27 cellular contexts compared by ENCODE assay signal in genomic region chr3:5520237-5520636, GRCh38.
A peak's percentile ranks its signal among the peaks of the same experiment; 100 is the strongest.
DNase-seq lines count a peak whose midpoint lies in the region; ATAC-seq, FAIRE-seq and TF ChIP-seq lines count a peak whose summit lies in the region.
"Had no signal": no experiment of that assay in that cellular context is flagged by ENCODE, and none has a peak within 500 bp of the region (broad histone marks: within the 10 kb centered on the region; RNA-seq: fewer than 3 reads in every experiment).

No MANE protein-coding gene starts in this region.

- no peak for TF ChIP-seq EP300 in K562 (IDR thresholded peaks at IDR 0.05; ENCODE audit: low read length)

- H3K4me2 ChIP-seq in K562 (ENCODE audit: insufficient read depth, low read length): no peak overlapping the region
- H3K4me2 ChIP-seq in OCI-LY7 (ENCODE audit: low read length): no peak overlapping the region
- H3K4me2 ChIP-seq: PC-9 had no signal

- DNase-seq in D721Med (ENCODE audit: insufficient read length, low spot score) (no peak), NCI-H69 (lab: John Stamatoyannopoulos, UW) (peak; percentile 51), K562 (ENCODE audit: extremely low read depth in 1 of 4, low spot score in 3 of 4) (peak; percentile 71 to 83 (median 76)), SHP77 treated with DMSO at 0.1 percent for 48 hours (lab: John Stamatoyannopoulos, UW) (no peak), OCI-LY7 (ENCODE audit: low spot score) (no peak), NCI-H1105 treated with DMSO at 0.1 percent for 48 hours (lab: John Stamatoyannopoulos, UW) (no peak), GM20000 (ENCODE audit: low spot score) (no peak)
- DNase-seq: CD4-positive, CD25-positive, alpha-beta regulatory T cell; DND-41; H9; KBM-7; NCI-H1092 treated with DMSO at 0.1 percent for 48 hours; NCI-H146; NCI-H2029; NCI-H2227 treated with DMSO at 0.1 percent for 48 hours; NCI-H510A treated with DMSO at 0.1 percent for 48 hours; NCI-H774; PC-9; SIG-M5; T-helper 1 cell had no signal

- POLR2A ChIA-PET in K562 (lab: Yijun Ruan, JAX) (no interaction called here), OCI-LY7 (lab: Charles Lee) (no interaction called here)

- ATAC-seq in HG02798 (IDR thresholded peaks at IDR 0.05; ENCODE audit: poor library complexity, unreplicated experiment) (peak; percentile 49), K562 (peak; percentile 100)
- ATAC-seq: HepG2, SK-N-SH treated with all-trans-retinoic acid at 6 μM for 48 hours had no signal

- no peaks in the 10 kb centered on the region for H3K9me2 ChIP-seq in OCI-LY7 (ENCODE audit: insufficient read depth, low read length)

- no peaks in the 10 kb centered on the region for H3K27me3 ChIP-seq in K562 (ENCODE audit: control insufficient read depth in 2 of 2, insufficient read depth in 2 of 2, low read length in 2 of 2)

- H3K27ac ChIP-seq in K562 (ENCODE audit: extremely low read depth, low read depth, low read length): no peak overlapping the region
- H3K27ac ChIP-seq in OCI-LY7 (ENCODE audit: low read depth, low read length, poor library complexity, severe bottlenecking): no peak overlapping the region
- H3K27ac ChIP-seq: PC-9, RWPE1 had no signal

- FAIRE-seq in D721Med (lab: Jason Lieb, UNC): peak; percentile 41
- peak; percentile 83 for FAIRE-seq in K562 (lab: Jason Lieb, UNC)
- FAIRE-seq: GM18507, HepG2, TTC549 had no signal

- H3K36me3 ChIP-seq in K562 (ENCODE audit: control insufficient read depth, insufficient read depth, low read length) (no peaks in the 10 kb centered on the region), OCI-LY7 (ENCODE audit: insufficient read depth, low read length) (no peaks in the 10 kb centered on the region)

- no peaks in the 10 kb centered on the region for H3K9me1 ChIP-seq in K562 (ENCODE audit: control insufficient read depth, insufficient read depth, low read length)

- TF ChIP-seq POLR2A in K562 (conservative IDR thresholded peaks at IDR 0.05): no peak

- no peak overlapping the region for H3K4me3 ChIP-seq in K562
- no peak overlapping the region for H3K4me3 ChIP-seq in OCI-LY7 (ENCODE audit: low read depth, low read length, poor library complexity, severe bottlenecking)
- H3K4me3 ChIP-seq: PC-9 had no signal

- in situ Hi-C loops in K562 (cut with MboI): no loop called here

- peak in 1 of 2 experiments; percentile 57; a peak in 3 of 4 replicates for TF ChIP-seq RAD21 in K562 (CRISPR knock-in tag; conservative IDR thresholded peaks at IDR 0.05 in 1 of 2, IDR thresholded peaks at IDR 0.05 in 1 of 2)

- H3K4me1 ChIP-seq in K562 (replicated peaks in 1 of 2; ENCODE audit: control insufficient read depth in 2 of 2, insufficient read depth in 2 of 2, low read length in 2 of 2): no peaks in the 10 kb centered on the region; a peak in 2 of 5 replicates
- H3K4me1 ChIP-seq in OCI-LY7 (ENCODE audit: insufficient read depth, low read length, poor library complexity, severe bottlenecking): no peaks in the 10 kb centered on the region
- H3K4me1 ChIP-seq: Caco-2 had no signal

- H2AFZ ChIP-seq in K562 (ENCODE audit: low read depth, low read length) (peak overlapping the region; percentile 70), OCI-LY7 (ENCODE audit: low read length) (no peak overlapping the region)
- H2AFZ ChIP-seq: PC-9 had no signal

- intact Hi-C loops in K562 (cut with micrococcal nuclease): loop anchor here (5.0 kb wide), 1 partner anchor 192 kb away; no protein-coding TSS in a partner anchor
- intact Hi-C loops in OCI-LY7 (cut with micrococcal nuclease; ENCODE audit: unreplicated experiment): no loop called here

- H4K20me1 ChIP-seq in K562 (replicated peaks; ENCODE audit: control insufficient read depth, insufficient read depth, low read length): no peaks in the 10 kb centered on the region
- H4K20me1 ChIP-seq in OCI-LY7 (ENCODE audit: insufficient read depth, low read length): no peaks in the 10 kb centered on the region

- CTCF ChIA-PET in K562 (lab: Yijun Ruan, JAX; ENCODE audit: low intra/inter-chr PET ratio): no interaction called here
- CTCF ChIA-PET in OCI-LY7 (lab: Charles Lee; ENCODE audit: unreplicated experiment): no interaction called here

- H3K9me3 ChIP-seq in K562 (replicated peaks; ENCODE audit: control insufficient read depth, insufficient read depth, low read depth, low read length) (no peaks in the 10 kb centered on the region), OCI-LY7 (ENCODE audit: low read length) (no peaks in the 10 kb centered on the region)
- H3K9me3 ChIP-seq: Caco-2 had no signal

- H3K79me2 ChIP-seq in K562 (ENCODE audit: control insufficient read depth, insufficient read depth, low read length) (no peaks in the 10 kb centered on the region), OCI-LY7 (ENCODE audit: insufficient read depth, low read depth, low read length) (no peaks in the 10 kb centered on the region)

- 30% methylated on average over 5 of the region's 5 CpGs for WGBS in K562 (ENCODE audit: insufficient coverage, low coverage, missing lambda C conversion rate)

- no peak overlapping the region for H3K9ac ChIP-seq in K562 (ENCODE audit: insufficient read depth in 1 of 2, low read depth in 2 of 2, low read length in 2 of 2)

- BruUV-seq in K562 (replicated peaks; lab: Mats Ljungman, UMichigan) (no TSS peak), OCI-LY7 (replicated peaks; lab: Mats Ljungman, UMichigan) (no TSS peak)

- no peak for TF ChIP-seq CTCF in D721Med (IDR thresholded peaks at IDR 0.05; ENCODE audit: insufficient read depth, missing control alignments)
- TF ChIP-seq CTCF in K562 (IDR thresholded peaks at IDR 0.05 in 2 of 3, conservative IDR thresholded peaks at IDR 0.05 in 1 of 3; ENCODE audit: insufficient read depth in 2 of 3, low read depth in 1 of 3, low read length in 3 of 3): peak in 1 of 3 experiments; percentile 45; a peak in 2 of 6 replicates
- no peak for TF ChIP-seq CTCF in OCI-LY7 (conservative IDR thresholded peaks at IDR 0.05; ENCODE audit: low read length)
- TF ChIP-seq CTCF in GM20000 (IDR thresholded peaks at IDR 0.05; ENCODE audit: extremely low read depth, missing control alignments): no peak

TF ChIP-seq in K562, 482 proteins besides CTCF, POLR2A, EP300 and RAD21 (continues in another document):
- TF ChIP-seq JUND (IDR thresholded peaks at IDR 0.05; ENCODE audit: borderline replicate concordance, low read depth, low read length) (peak; percentile 83), JUND (tag; IDR thresholded peaks at IDR 0.05; ENCODE audit: borderline replicate concordance, low read depth, low read length) (peak; percentile 84; the same call in 2 of the 3 replicates), KHSRP (IDR thresholded peaks at IDR 0.05) (no peak), CREM (IDR thresholded peaks at IDR 0.05; ENCODE audit: low read depth) (peak; percentile 76), ZNF780A (CRISPR knock-in tag; IDR thresholded peaks at IDR 0.05) (no peak), L3MBTL2 (IDR thresholded peaks at IDR 0.05) (peak; percentile 47; the same call in 1 of the 2 replicates), ZNF12 (CRISPR knock-in tag; IDR thresholded peaks at IDR 0.05) (no peak), ETV6 (IDR thresholded peaks at IDR 0.05; ENCODE audit: borderline replicate concordance in 1 of 2, low read depth in 2 of 2, low read length in 1 of 2) (no peak), ETV6 (CRISPR knock-in tag; IDR thresholded peaks at IDR 0.05; ENCODE audit: borderline replicate concordance) (no peak), PHF8 (IDR thresholded peaks at IDR 0.05; ENCODE audit: borderline replicate concordance, low read length) (no peak), PKNOX1 (IDR thresholded peaks at IDR 0.05) (peak; percentile 86), PYGO2 (tag; IDR thresholded peaks at IDR 0.05) (no peak), ZNF76 (CRISPR knock-in tag; IDR thresholded peaks at IDR 0.05; ENCODE audit: borderline replicate concordance) (no peak), CTBP1 (IDR thresholded peaks at IDR 0.05; ENCODE audit: borderline replicate concordance) (peak; percentile 59; the same call in 1 of the 2 replicates)
- TF ChIP-seq, protein P1, sequence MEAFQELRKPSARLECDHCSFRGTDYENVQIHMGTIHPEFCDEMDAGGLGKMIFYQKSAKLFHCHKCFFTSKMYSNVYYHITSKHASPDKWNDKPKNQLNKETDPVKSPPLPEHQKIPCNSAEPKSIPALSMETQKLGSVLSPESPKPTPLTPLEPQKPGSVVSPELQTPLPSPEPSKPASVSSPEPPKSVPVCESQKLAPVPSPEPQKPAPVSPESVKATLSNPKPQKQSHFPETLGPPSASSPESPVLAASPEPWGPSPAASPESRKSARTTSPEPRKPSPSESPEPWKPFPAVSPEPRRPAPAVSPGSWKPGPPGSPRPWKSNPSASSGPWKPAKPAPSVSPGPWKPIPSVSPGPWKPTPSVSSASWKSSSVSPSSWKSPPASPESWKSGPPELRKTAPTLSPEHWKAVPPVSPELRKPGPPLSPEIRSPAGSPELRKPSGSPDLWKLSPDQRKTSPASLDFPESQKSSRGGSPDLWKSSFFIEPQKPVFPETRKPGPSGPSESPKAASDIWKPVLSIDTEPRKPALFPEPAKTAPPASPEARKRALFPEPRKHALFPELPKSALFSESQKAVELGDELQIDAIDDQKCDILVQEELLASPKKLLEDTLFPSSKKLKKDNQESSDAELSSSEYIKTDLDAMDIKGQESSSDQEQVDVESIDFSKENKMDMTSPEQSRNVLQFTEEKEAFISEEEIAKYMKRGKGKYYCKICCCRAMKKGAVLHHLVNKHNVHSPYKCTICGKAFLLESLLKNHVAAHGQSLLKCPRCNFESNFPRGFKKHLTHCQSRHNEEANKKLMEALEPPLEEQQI (IDR thresholded peaks at IDR 0.05): peak; percentile 91
- TF ChIP-seq, protein P2, sequence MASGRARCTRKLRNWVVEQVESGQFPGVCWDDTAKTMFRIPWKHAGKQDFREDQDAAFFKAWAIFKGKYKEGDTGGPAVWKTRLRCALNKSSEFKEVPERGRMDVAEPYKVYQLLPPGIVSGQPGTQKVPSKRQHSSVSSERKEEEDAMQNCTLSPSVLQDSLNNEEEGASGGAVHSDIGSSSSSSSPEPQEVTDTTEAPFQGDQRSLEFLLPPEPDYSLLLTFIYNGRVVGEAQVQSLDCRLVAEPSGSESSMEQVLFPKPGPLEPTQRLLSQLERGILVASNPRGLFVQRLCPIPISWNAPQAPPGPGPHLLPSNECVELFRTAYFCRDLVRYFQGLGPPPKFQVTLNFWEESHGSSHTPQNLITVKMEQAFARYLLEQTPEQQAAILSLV (tag; IDR thresholded peaks at IDR 0.05): no peak

Comparison
In these comparisons a context has a peak if more than half of its experiments do, and no peak if none do; other contexts are left out.
1. DNase-seq: peak in NCI-H69 (single experiment) and K562 (4 of 4); none in D721Med (single experiment), SHP77 treated with DMSO at 0.1 percent for 48 hours (single experiment), OCI-LY7 (single experiment), NCI-H1105 treated with DMSO at 0.1 percent for 48 hours (single experiment) and GM20000 (single experiment).